Comparison of ENCODE assay signal across 9 cellular contexts in the genomic region with DNA sequence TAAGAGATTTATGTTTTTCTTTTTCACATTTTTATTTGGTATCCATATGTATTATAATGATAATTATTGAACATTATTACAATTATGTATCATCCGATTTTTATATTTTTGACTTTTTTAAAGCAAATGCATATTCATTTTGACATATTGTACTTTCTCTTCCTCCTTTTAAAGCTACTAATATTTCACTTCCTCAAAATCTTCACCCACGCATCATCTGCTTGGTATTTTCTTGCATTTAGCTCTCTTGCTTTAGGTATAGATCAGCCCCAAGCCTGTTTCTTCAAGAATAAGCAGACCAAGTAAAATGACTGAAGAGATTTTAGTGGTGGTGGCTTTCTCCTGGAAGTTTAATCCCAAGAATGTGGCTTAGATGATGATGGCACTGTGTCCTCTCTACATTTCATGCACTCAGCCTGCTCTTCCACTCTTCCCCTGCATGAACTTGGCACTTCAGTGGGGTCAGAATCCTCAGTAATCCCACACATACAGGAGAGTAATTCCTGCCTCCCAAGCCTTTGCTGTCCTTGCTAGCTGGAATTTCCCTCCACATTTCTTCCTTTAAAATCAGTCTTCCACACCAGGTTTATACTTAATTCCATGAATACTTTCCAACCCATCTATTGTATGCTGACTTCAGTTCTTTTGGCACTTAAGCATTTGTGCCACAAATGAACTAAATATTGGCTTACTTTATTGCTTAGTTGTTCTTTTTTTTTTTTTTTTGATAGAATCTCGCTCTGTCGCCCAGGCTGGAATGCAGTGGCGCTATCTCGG. TPM values are rescaled to one million over a fixed set of nuclear protein-coding genes. Genes with fewer than 3 reads are reported as not detected.
DNase-seq lines count a peak whose midpoint lies in the region; ATAC-seq and TF ChIP-seq lines count a peak whose summit lies in the region.
"Had no signal": no experiment of that assay in that cellular context is flagged by ENCODE, and none has a peak within 500 bp of the region (broad histone marks: within the 10 kb centered on the region; RNA-seq: fewer than 3 reads in every experiment).

No MANE protein-coding gene starts in this region.

- H2AK5ac ChIP-seq in mesenchymal stem cell (ENCODE audit: low read length, severe bottlenecking), result peak overlapping the region; percentile 17

- no peak overlapping the region for H3K18ac ChIP-seq in mesenchymal stem cell (ENCODE audit: low read depth in 1 of 2, low read length in 2 of 2)

- no peak overlapping the region for H3K14ac ChIP-seq in mesenchymal stem cell (ENCODE audit: low read length in 2 of 2)

- H3K23ac ChIP-seq in mesenchymal stem cell (ENCODE audit: low read length in 2 of 2), result no peak overlapping the region

- H3K4me1 ChIP-seq in MM.1S (ENCODE audit: low read length) (peaks cover 31% of the 10 kb centered on the region), mesenchymal stem cell (ENCODE audit: control insufficient read depth, insufficient read depth, low read depth, low read length) (peaks cover 2% of the 10 kb centered on the region), right cardiac atrium (ENCODE audit: control insufficient read depth, insufficient read depth, low read length) (peaks cover 3% of the 10 kb centered on the region), psoas muscle (peaks cover 5% of the 10 kb centered on the region)

- no peaks in the 10 kb centered on the region for H3F3A ChIP-seq in MM.1S (ENCODE audit: insufficient read depth, low read length)

- H3K4me3 ChIP-seq in MM.1S (ENCODE audit: low read length) (no peak overlapping the region), mesenchymal stem cell (ENCODE audit: insufficient read depth in 1 of 2, low read depth in 1 of 2, low read length in 2 of 2) (no peak overlapping the region), right cardiac atrium (ENCODE audit: low read length) (no peak overlapping the region), psoas muscle (no peak overlapping the region)

- intact Hi-C loops in right cardiac atrium (cut with DNase I) (loop anchor here in 1 of 4 donors (10.0 kb wide), 1 partner anchor 46 kb away; no protein-coding TSS in a partner anchor), psoas muscle (cut with DNase I) (no loop called here)

- peak overlapping the region; percentile 24; the same call in 1 of the 2 replicates for H3K27ac ChIP-seq in MM.1S (ENCODE audit: low read length)
- peak overlapping the region; percentile 22 for H3K27ac ChIP-seq in mesenchymal stem cell (ENCODE audit: low read length, poor library complexity, severe bottlenecking)
- no peak overlapping the region for H3K27ac ChIP-seq in right cardiac atrium (ENCODE audit: low read length)
- no peak overlapping the region for H3K27ac ChIP-seq in psoas muscle

- no peak overlapping the region for H4K8ac ChIP-seq in mesenchymal stem cell (ENCODE audit: low read length)

- no peaks in the 10 kb centered on the region for H3K36me3 ChIP-seq in MM.1S (replicated peaks; ENCODE audit: insufficient read depth, low read length)
- peaks cover 0 to 28% of the 10 kb centered on the region in 2 experiments for H3K36me3 ChIP-seq in mesenchymal stem cell (ENCODE audit: control insufficient read depth in 1 of 2, insufficient read depth in 2 of 2, low read depth in 1 of 2, low read length in 2 of 2)
- peaks cover 0 to 4% of the 10 kb centered on the region in 2 donors for H3K36me3 ChIP-seq in psoas muscle (ENCODE audit: insufficient read depth in 1 of 2, low read depth in 1 of 2)

- H3K4ac ChIP-seq in mesenchymal stem cell (ENCODE audit: low read depth in 1 of 2, low read length in 2 of 2), result no peak overlapping the region

- H2AFZ ChIP-seq in MM.1S (ENCODE audit: low read length) (no peak overlapping the region), mesenchymal stem cell (ENCODE audit: low read depth, low read length) (no peak overlapping the region)

- H2BK12ac ChIP-seq in mesenchymal stem cell (ENCODE audit: low read length in 2 of 2), result no peak overlapping the region

- peak; percentile 89 for ATAC-seq in GM18508 (IDR thresholded peaks at IDR 0.05; ENCODE audit: insufficient read depth, unreplicated experiment)
- ATAC-seq in HG02571 (IDR thresholded peaks at IDR 0.05; ENCODE audit: unreplicated experiment), result peak; percentile 94
- ATAC-seq in right cardiac atrium, result no peak
- no peak for ATAC-seq in psoas muscle

- no peaks in the 10 kb centered on the region for H3K79me2 ChIP-seq in MM.1S (ENCODE audit: low read length)

- no peak overlapping the region for H4K91ac ChIP-seq in mesenchymal stem cell (ENCODE audit: low read length)

- H3K9me2 ChIP-seq in MM.1S (replicated peaks; ENCODE audit: insufficient read depth, low read length), result no peaks in the 10 kb centered on the region

- peak; percentile 32 for DNase-seq in MM.1S
- DNase-seq in mesenchymal stem cell, result no peak
- no peak for DNase-seq in right cardiac atrium
- DNase-seq in DMS 273 (lab: John Stamatoyannopoulos, UW; ENCODE audit: unreplicated experiment), result no peak
- DNase-seq in psoas muscle, result no peak
- DNase-seq in activated T-cell treated with anti-CD3 and anti-CD28 coated beads, Interleukin-2, amount 50 U/mL, for 48 hours, result no peak
- DNase-seq: HCEC 1CT had no signal

- no peak overlapping the region for H2BK5ac ChIP-seq in mesenchymal stem cell (ENCODE audit: low read depth, low read length, poor library complexity, severe bottlenecking)

- TF ChIP-seq CTCF in MM.1S (IDR thresholded peaks at IDR 0.05; ENCODE audit: low read length), result no peak
- TF ChIP-seq CTCF in psoas muscle (IDR thresholded peaks at IDR 0.05), result no peak

- 93% methylated on average over 6 of the region's 6 CpGs for WGBS in mesenchymal stem cell
- WGBS in right cardiac atrium, result 90% methylated on average over 6 of the region's 6 CpGs
- WGBS in psoas muscle, 3 donors, result 89 to 91% (median 91%) methylated on average over 6 of the region's 6 CpGs

- peak overlapping the region; percentile 42; the same call in 1 of the 2 replicates for H3K4me2 ChIP-seq in MM.1S (ENCODE audit: low read depth, low read length)
- no peak overlapping the region for H3K4me2 ChIP-seq in mesenchymal stem cell (ENCODE audit: low read length, poor library complexity, severe bottlenecking)

- no peak overlapping the region for H2BK120ac ChIP-seq in mesenchymal stem cell (ENCODE audit: low read depth, low read length)

- no peak overlapping the region for H2BK15ac ChIP-seq in mesenchymal stem cell (ENCODE audit: low read depth, poor library complexity, severe bottlenecking)

- no peaks in the 10 kb centered on the region for H4K20me1 ChIP-seq in MM.1S (ENCODE audit: insufficient read depth, low read length)

- H3K27me3 ChIP-seq in MM.1S (replicated peaks; ENCODE audit: insufficient read depth, low read length), result no peaks in the 10 kb centered on the region
- no peaks in the 10 kb centered on the region for H3K27me3 ChIP-seq in mesenchymal stem cell (ENCODE audit: control insufficient read depth in 1 of 2, insufficient read depth in 1 of 2, low read length in 2 of 2)
- H3K27me3 ChIP-seq in right cardiac atrium (ENCODE audit: control insufficient read depth, insufficient read depth), result no peaks in the 10 kb centered on the region
- H3K27me3 ChIP-seq in psoas muscle (ENCODE audit: insufficient read depth in 3 of 3, low read length in 2 of 3), result no peaks in the 10 kb centered on the region

- H3K9ac ChIP-seq in MM.1S (ENCODE audit: low read length) (no peak overlapping the region), mesenchymal stem cell (ENCODE audit: low read length) (no peak overlapping the region)

- H3K79me1 ChIP-seq in mesenchymal stem cell (replicated peaks; ENCODE audit: low read length, poor library complexity, severe bottlenecking), result peaks cover 17% of the 10 kb centered on the region

- no peaks in the 10 kb centered on the region for H3K9me3 ChIP-seq in MM.1S (replicated peaks; ENCODE audit: insufficient read depth, low read length)
- no peaks in the 10 kb centered on the region for H3K9me3 ChIP-seq in mesenchymal stem cell (ENCODE audit: control insufficient read depth, low read length)
- no peaks in the 10 kb centered on the region for H3K9me3 ChIP-seq in right cardiac atrium (ENCODE audit: control insufficient read depth, low read length)
- no peaks in the 10 kb centered on the region for H3K9me3 ChIP-seq in psoas muscle

RNA-seq across cellular contexts. Expression of a gene that starts 8.2 kb away (rescaled TPM):
- polyA plus RNA-seq in mesenchymal stem cell (2013, experiment 1 of 2), result 22.8 TPM
- 21.7 TPM for polyA plus RNA-seq in mesenchymal stem cell (2013, experiment 2 of 2)
- total RNA-seq in right cardiac atrium (10 to 100 TPM; 12.6 to 18.6 (median 17.0) TPM), psoas muscle (10 to 100 TPM in 3 of 4 donors, 1 to 10 TPM in 1; 8.2 to 22.5 (median 13.2) TPM)
- polyA plus RNA-seq in right cardiac atrium (5.9 TPM), psoas muscle (1 to 10 TPM; 3.1 to 7.4 (median 5.6) TPM)

RNA-seq across cellular contexts. Expression of a gene that starts 49.5 kb away (rescaled TPM):
- 0.29 TPM for polyA plus RNA-seq in mesenchymal stem cell (2013, experiment 1 of 2)
- 0.25 TPM for polyA plus RNA-seq in mesenchymal stem cell (2013, experiment 2 of 2)
- total RNA-seq in right cardiac atrium (1 to 10 TPM; 2.6 to 6.0 (median 3.7) TPM), psoas muscle (10 to 100 TPM in 1 of 4 donors, 1 to 10 TPM in 3; 4.4 to 80.5 (median 7.5) TPM)
- polyA plus RNA-seq in right cardiac atrium (3.1 TPM), psoas muscle (1 to 10 TPM; 4.2 to 6.2 (median 5.5) TPM)

Comparison
In these comparisons a context has a peak if more than half of its experiments do, and no peak if none do; other contexts are left out.
1. ATAC-seq: peak in GM18508 (single experiment) and HG02571 (single experiment); none in right cardiac atrium (0 of 2) and psoas muscle (0 of 4).
2. H3K27ac ChIP-seq: peak in MM.1S (single experiment) and mesenchymal stem cell (single experiment); none in right cardiac atrium (single experiment) and psoas muscle (single experiment).